ENCODE assay signal across 8 cellular contexts in genomic region chr3:66938338-66938963, GRCh38.
DNase-seq lines count a peak whose midpoint lies in the region; ATAC-seq and TF ChIP-seq lines count a peak whose summit lies in the region.

No MANE protein-coding gene starts in this region.

- H3K27ac Mint-ChIP-seq in T-helper 2 cell treated with Interferon-gamma antibody and Interleukin-4, amounts not matched to agents 5 μg/mL and 100 μg/mL, for 36 hours, result no peak overlapping the region

- in situ Hi-C loops in ACHN (cut with HindIII; ENCODE audit: low pct_ligation_motif_present, low pct_unique_long_range_greater_than_20kb, low sequenced_read_pairs), result no loop called here

- TF ChIP-seq CTCF in epithelial cell of esophagus (IDR thresholded peaks at IDR 0.05; ENCODE audit: insufficient read depth, low read depth, low read length, missing control alignments), result peak; percentile 88

- no peaks in the 10 kb centered on the region for H3K9me3 Mint-ChIP-seq in T-helper 2 cell treated with Interferon-gamma antibody and Interleukin-4, amounts not matched to agents 5 μg/mL and 100 μg/mL, for 36 hours

- H3K4me3 Mint-ChIP-seq in T-helper 2 cell treated with Interferon-gamma antibody and Interleukin-4, amounts not matched to agents 5 μg/mL and 100 μg/mL, for 36 hours, result no peak overlapping the region

- peaks cover 2% of the 10 kb centered on the region for H3K27me3 Mint-ChIP-seq in T-helper 2 cell treated with Interferon-gamma antibody and Interleukin-4, amounts not matched to agents 5 μg/mL and 100 μg/mL, for 36 hours (ENCODE audit: low read depth)

- no peaks in the 10 kb centered on the region for H3K4me1 Mint-ChIP-seq in T-helper 2 cell treated with Interferon-gamma antibody and Interleukin-4, amounts not matched to agents 5 μg/mL and 100 μg/mL, for 36 hours (ENCODE audit: low read depth)

- no peak overlapping the region for H3K4me3 ChIP-seq in epithelial cell of esophagus (ENCODE audit: low read length)

- peak; percentile 55 for DNase-seq in ACHN
- DNase-seq in GM04503 (ENCODE audit: low read depth), result peak; percentile 14
- DNase-seq in NCI-H146 treated with DMSO at 0.1 percent for 48 hours (lab: John Stamatoyannopoulos, UW; ENCODE audit: unreplicated experiment), result peak; percentile 18
- peak; percentile 6 for DNase-seq in T-helper 2 cell treated with Interferon-gamma antibody and Interleukin-4, amounts not matched to agents 5 μg/mL and 100 μg/mL, for 36 hours (ENCODE audit: low spot score)
- DNase-seq in epithelial cell of esophagus (ENCODE audit: low read depth), result peak; percentile 72
- peak; percentile 73 for DNase-seq in middle frontal gyrus (ENCODE audit: extremely low spot score, low spot score)
- no peak for DNase-seq in effector CD4-positive, alpha-beta T cell

- no peaks in the 10 kb centered on the region for H3K36me3 Mint-ChIP-seq in T-helper 2 cell treated with Interferon-gamma antibody and Interleukin-4, amounts not matched to agents 5 μg/mL and 100 μg/mL, for 36 hours (ENCODE audit: low read depth)

- peak; percentile 78 for ATAC-seq in HG02610 (IDR thresholded peaks at IDR 0.05; ENCODE audit: unreplicated experiment)
